8 cellular contexts compared by ENCODE assay signal in genomic region chr19:18503971-18504885, GRCh38. TPM values are rescaled to one million over a fixed set of nuclear protein-coding genes. Genes with fewer than 3 reads are reported as not detected.
DNase-seq lines count a peak whose midpoint lies in the region; ATAC-seq and TF ChIP-seq lines count a peak whose summit lies in the region.

No MANE protein-coding gene starts in this region.

- no peak for TF ChIP-seq CTCF in colonic mucosa (IDR thresholded peaks at IDR 0.05)
- no peak for TF ChIP-seq CTCF in neural crest cell (conservative IDR thresholded peaks at IDR 0.05)

- H3K4me1 ChIP-seq in colonic mucosa, result peaks cover 61% of the 10 kb centered on the region

- no peaks in the 10 kb centered on the region for H3K27me3 ChIP-seq in colonic mucosa

- H3K4me1 Mint-ChIP-seq in neural crest cell, result peaks cover 28% of the 10 kb centered on the region

- DNase-seq in DMS53 treated with DMSO at 0.1 percent for 48 hours (lab: John Stamatoyannopoulos, UW; ENCODE audit: unreplicated experiment) (peak; percentile 80), colonic mucosa (peak; percentile 90), neural crest cell (ENCODE audit: low read depth, low spot score) (no peak), middle frontal gyrus (ENCODE audit: extremely low spot score, low spot score) (no peak), inferior parietal cortex (ENCODE audit: extremely low spot score) (no peak)
- no peak for DNase-seq in activated effector memory CD4-positive, alpha-beta T cell treated with Interleukin-2 at 50 U/mL for 16 hours

- ATAC-seq in HG03175 (IDR thresholded peaks at IDR 0.05; ENCODE audit: unreplicated experiment) (peak; percentile 58), GM21825 (IDR thresholded peaks at IDR 0.05; ENCODE audit: unreplicated experiment) (no peak)

- H3K27ac Mint-ChIP-seq in neural crest cell (ENCODE audit: unreplicated experiment), result peak overlapping the region; percentile 81

- no peaks in the 10 kb centered on the region for H3K9me3 Mint-ChIP-seq in neural crest cell

- no peaks in the 10 kb centered on the region for H3K36me3 ChIP-seq in colonic mucosa

- no peaks in the 10 kb centered on the region for H3K27me3 Mint-ChIP-seq in neural crest cell (ENCODE audit: low read depth)

- intact Hi-C loops in colonic mucosa (cut with DNase I), result no loop called here

- H3K4me3 Mint-ChIP-seq in neural crest cell, result no peak overlapping the region

- H3K9me3 ChIP-seq in colonic mucosa, result no peaks in the 10 kb centered on the region

- H3K9ac ChIP-seq in colonic mucosa (ENCODE audit: low read depth in 2 of 2, low read length in 2 of 2), result peak overlapping the region; percentile 36 to 47

- H3K27ac ChIP-seq in colonic mucosa, result peak overlapping the region; percentile 77

- no peaks in the 10 kb centered on the region for H3K36me3 Mint-ChIP-seq in neural crest cell (ENCODE audit: low read depth)

- H3K4me3 ChIP-seq in colonic mucosa, result no peak overlapping the region

RNA-seq across cellular contexts. Expression of gene ELL, which starts 17.6 kb away (rescaled TPM):
- total RNA-seq in colonic mucosa, result 10 to 100 TPM; 16.3 to 18.6 TPM
- total RNA-seq in neural crest cell, result 11.1 and 14.2 TPM in 2 replicates

RNA-seq across cellular contexts. Expression of gene FKBP8, which starts 39.1 kb away (rescaled TPM):
- total RNA-seq in colonic mucosa (100 to 1,000 TPM; 190 to 200 TPM), neural crest cell (173 and 175 TPM in 2 replicates)

RNA-seq across cellular contexts. Expression of gene KXD1, which starts 53.4 kb away (rescaled TPM):
- total RNA-seq in colonic mucosa (10 to 100 TPM; 66.8 to 80.4 TPM), neural crest cell (88.5 and 91.7 TPM in 2 replicates)

Comparison
In these comparisons a context has a peak if more than half of its experiments do, and no peak if none do; other contexts are left out.
1. DNase-seq: peak in DMS53 treated with DMSO at 0.1 percent for 48 hours (single experiment) and colonic mucosa (single experiment); none in neural crest cell (single experiment), middle frontal gyrus (single experiment), inferior parietal cortex (single experiment) and activated effector memory CD4-positive, alpha-beta T cell treated with Interleukin-2 at 50 U/mL for 16 hours (single experiment).